25 cellular contexts compared by ENCODE assay signal in the genomic region with DNA sequence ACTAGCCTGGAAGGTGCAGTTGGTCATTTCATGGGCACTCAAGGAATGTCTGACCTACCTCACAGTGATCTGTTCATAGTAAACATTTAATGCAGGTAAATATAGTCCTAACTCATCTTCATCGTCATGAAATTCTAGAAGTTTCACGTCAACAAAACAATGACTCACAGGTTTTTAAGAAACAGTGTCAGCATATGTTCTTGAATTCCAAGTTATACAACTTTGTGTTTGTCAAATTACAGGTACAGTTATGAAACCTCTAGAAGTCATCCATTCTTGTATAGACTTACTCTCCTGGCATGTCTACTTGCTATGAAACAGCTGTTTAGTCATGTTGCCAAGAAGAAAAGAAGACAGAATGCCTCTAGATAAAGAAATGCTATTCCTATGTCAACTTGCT. TPM values are rescaled to one million over a fixed set of nuclear protein-coding genes. Genes with fewer than 3 reads are reported as not detected.
"Had no signal": no experiment of that assay in that cellular context is flagged by ENCODE, and none has a peak within 500 bp of the region (broad histone marks: within the 10 kb centered on the region; RNA-seq: fewer than 3 reads in every experiment).

No MANE protein-coding gene starts in this region.

- H3K4me1 Mint-ChIP-seq: activated CD4-positive, alpha-beta memory T cell treated with anti-CD3 and anti-CD28 coated beads, Interleukin-2, amount 10 ng/mL, durations not matched to agents 7 days and 5 days; activated CD4-positive, alpha-beta T cell treated with anti-CD3 and anti-CD28 coated beads, Interleukin-2, amount 10 ng/mL, durations not matched to agents 24 days and 14 days; nephron progenitor cell; stimulated activated naive B cell treated with anti-CD40 and anti-IgM and Interleukin-4, amounts not matched to agents 10 μg/mL and 1 μg/mL and 100 μg/mL, for 72 hours had no signal

- DNase-seq: activated CD4-positive, alpha-beta memory T cell treated with anti-CD3 and anti-CD28 coated beads, Interleukin-2, amount 10 ng/mL, durations not matched to agents 7 days and 5 days; activated CD4-positive, alpha-beta T cell treated with anti-CD3 and anti-CD28 coated beads, Interleukin-2, amount 10 ng/mL, durations not matched to agents 24 days and 14 days; adrenal gland; erythroblast; hypothalamus; left cardiac atrium; mesenchymal stem cell; nephron progenitor cell; pancreas; stimulated activated CD4-positive, alpha-beta T cell treated with anti-CD3 and anti-CD28 coated beads, Interleukin-2, amount 100 ng/mL, for 48 hours; stimulated activated CD8-positive, alpha-beta memory T cell treated with anti-CD3 and anti-CD28 coated beads, Interleukin-4, amount 100 ng/mL, for 48 hours; stimulated activated naive B cell treated with anti-CD40 and anti-IgM and Interleukin-4, amounts not matched to agents 10 μg/mL and 1 μg/mL and 100 μg/mL, for 72 hours had no signal

- H3K4me1 ChIP-seq: adrenal gland, gastroesophageal sphincter, pancreas, vagina had no signal

- H3K9me3 Mint-ChIP-seq: activated CD4-positive, alpha-beta memory T cell treated with anti-CD3 and anti-CD28 coated beads, Interleukin-2, amount 10 ng/mL, durations not matched to agents 7 days and 5 days; activated CD4-positive, alpha-beta T cell treated with anti-CD3 and anti-CD28 coated beads, Interleukin-2, amount 10 ng/mL, durations not matched to agents 24 days and 14 days; nephron progenitor cell; stimulated activated naive B cell treated with anti-CD40 and anti-IgM and Interleukin-4, amounts not matched to agents 10 μg/mL and 1 μg/mL and 100 μg/mL, for 72 hours; type B pancreatic cell had no signal

- H3K36me3 ChIP-seq: adrenal gland, gastroesophageal sphincter, pancreas, thoracic aorta, vagina had no signal

- H3K36me3 Mint-ChIP-seq: activated naive CD8-positive, alpha-beta T cell; stimulated activated naive B cell treated with anti-CD40 and anti-IgM and Interleukin-4, amounts not matched to agents 10 μg/mL and 1 μg/mL and 100 μg/mL, for 72 hours; type B pancreatic cell had no signal

- H3K4me3 ChIP-seq: adrenal gland, gastroesophageal sphincter, pancreas, thoracic aorta, vagina had no signal

- H3K27me3 ChIP-seq: adrenal gland, gastroesophageal sphincter, pancreas, vagina had no signal

- H3K27me3 Mint-ChIP-seq: activated naive CD8-positive, alpha-beta T cell; stimulated activated naive B cell treated with anti-CD40 and anti-IgM and Interleukin-4, amounts not matched to agents 10 μg/mL and 1 μg/mL and 100 μg/mL, for 72 hours; type B pancreatic cell had no signal

- H3K4me3 Mint-ChIP-seq: activated CD4-positive, alpha-beta memory T cell treated with anti-CD3 and anti-CD28 coated beads, Interleukin-2, amount 10 ng/mL, durations not matched to agents 7 days and 5 days; activated CD4-positive, alpha-beta T cell treated with anti-CD3 and anti-CD28 coated beads, Interleukin-2, amount 10 ng/mL, durations not matched to agents 24 days and 14 days; activated naive CD8-positive, alpha-beta T cell; nephron progenitor cell; stimulated activated naive B cell treated with anti-CD40 and anti-IgM and Interleukin-4, amounts not matched to agents 10 μg/mL and 1 μg/mL and 100 μg/mL, for 72 hours; type B pancreatic cell had no signal

- ATAC-seq: gastroesophageal sphincter; left cardiac atrium; pancreas; sciatic nerve; stimulated activated naive B cell treated with anti-CD40 and anti-IgM and Interleukin-4, amounts not matched to agents 10 μg/mL and 1 μg/mL and 100 μg/mL, for 72 hours had no signal

- FAIRE-seq: astrocyte, islet of Langerhans, pancreas had no signal

- H3K9me3 ChIP-seq: adrenal gland, gastroesophageal sphincter, pancreas, thoracic aorta, vagina had no signal

- H3K27ac ChIP-seq: adrenal gland, gastroesophageal sphincter, pancreas, thoracic aorta, vagina had no signal

- H3K27ac Mint-ChIP-seq: activated CD4-positive, alpha-beta memory T cell treated with anti-CD3 and anti-CD28 coated beads, Interleukin-2, amount 10 ng/mL, durations not matched to agents 7 days and 5 days; activated CD4-positive, alpha-beta T cell treated with anti-CD3 and anti-CD28 coated beads, Interleukin-2, amount 10 ng/mL, durations not matched to agents 24 days and 14 days; activated naive CD8-positive, alpha-beta T cell; nephron progenitor cell; stimulated activated naive B cell treated with anti-CD40 and anti-IgM and Interleukin-4, amounts not matched to agents 10 μg/mL and 1 μg/mL and 100 μg/mL, for 72 hours; type B pancreatic cell had no signal

RNA-seq across cellular contexts. Expression of gene AFM, which starts 46.6 kb away (rescaled TPM):
- total RNA-seq: activated CD4-positive, alpha-beta memory T cell treated with anti-CD3 and anti-CD28 coated beads, Interleukin-2, amount 10 ng/mL, durations not matched to agents 7 days and 5 days; activated CD4-positive, alpha-beta T cell treated with anti-CD3 and anti-CD28 coated beads, Interleukin-2, amount 10 ng/mL, durations not matched to agents 24 days and 14 days; adrenal gland; astrocyte; cerebellum; gastroesophageal sphincter; left cardiac atrium; lower leg skin; mononuclear cell; pulmonary artery endothelial cell; sciatic nerve; T-helper 2 cell treated with Interferon-gamma antibody and Interleukin-4, amounts not matched to agents 100 ng/mL and 5 ng/mL, for 36 hours; thoracic aorta; vagina had no signal
- polyA plus RNA-seq: adrenal gland had no signal
